In genomic region chr2:202317080-202317859, GRCh38 we compare ENCODE assay signal across 9 cellular contexts. TPM values are rescaled to one million over a fixed set of nuclear protein-coding genes. Genes with fewer than 3 reads are reported as not detected.
DNase-seq lines count a peak whose midpoint lies in the region; TF ChIP-seq lines count a peak whose summit lies in the region.
"Had no signal": no experiment of that assay in that cellular context is flagged by ENCODE, and none has a peak within 500 bp of the region (broad histone marks: within the 10 kb centered on the region; RNA-seq: fewer than 3 reads in every experiment).

No MANE protein-coding gene starts in this region.

- POLR2A ChIA-PET in OCI-LY7 (lab: Charles Lee) = interaction anchor here (0.6 to 0.9 kb wide), 3 partner anchors 28 to 731 kb away, joined by 3 to 4 read pairs (median 4); no protein-coding TSS in a partner anchor

- H3K9me2 ChIP-seq in OCI-LY7 (ENCODE audit: insufficient read depth, low read length) = no peaks in the 10 kb centered on the region

- TF ChIP-seq POLR2A in lower leg skin (IDR thresholded peaks at IDR 0.05) = no peak

- WGBS in lower leg skin, 2 donors = 8 to 17% methylated on average over 6 of the region's 6 CpGs

- DNase-seq in A172 (ENCODE audit: low spot score) (peak; percentile 96), HS-5 (ENCODE audit: low read depth) (peak; percentile 78), cardiac fibroblast (ENCODE audit: low read depth in 2 of 2) (peak; percentile 79 to 96), lower leg skin (ENCODE audit: low spot score in 2 of 2) (peak; percentile 55 to 88), MV-4-11 (lab: John Stamatoyannopoulos, UW) (no peak), HuH-7.5 (ENCODE audit: low spot score) (no peak), OCI-LY7 (ENCODE audit: low spot score) (no peak), germinal center (ENCODE audit: low spot score) (no peak)
- DNase-seq: activated naive CD8-positive, alpha-beta T cell treated with anti-CD3 and anti-CD28 coated beads, Interleukin-2, amount 10 ng/mL, durations not matched to agents 7 days and 5 days had no signal

- intact Hi-C loops in lower leg skin (cut with DNase I; ENCODE audit: low total_unique reads) = no loop called here
- intact Hi-C loops in OCI-LY7 (cut with micrococcal nuclease; ENCODE audit: unreplicated experiment) = no loop called here

- no peaks in the 10 kb centered on the region for H3K4me1 ChIP-seq in OCI-LY7 (ENCODE audit: insufficient read depth, low read length, poor library complexity, severe bottlenecking)

- H3K9me3 ChIP-seq in OCI-LY7 (ENCODE audit: low read length) = no peaks in the 10 kb centered on the region

- no peak overlapping the region for H3K4me2 ChIP-seq in OCI-LY7 (ENCODE audit: low read length)

- TF ChIP-seq CTCF in cardiac fibroblast (IDR thresholded peaks at IDR 0.05; ENCODE audit: low read depth, low read length) = no peak
- TF ChIP-seq CTCF in lower leg skin (IDR thresholded peaks at IDR 0.05) = no peak
- TF ChIP-seq CTCF in OCI-LY7 (conservative IDR thresholded peaks at IDR 0.05; ENCODE audit: low read length) = no peak

- CTCF ChIA-PET in OCI-LY7 (lab: Charles Lee; ENCODE audit: unreplicated experiment) = no interaction called here

- BruUV-seq in OCI-LY7 (replicated peaks; lab: Mats Ljungman, UMichigan) = no TSS peak

- H3K4me3 ChIP-seq in cardiac fibroblast (replicated peaks in 1 of 2; ENCODE audit: low read depth in 2 of 2, low read length in 2 of 2) (no peak overlapping the region), lower leg skin (ENCODE audit: low read depth, poor library complexity, severe bottlenecking) (no peak overlapping the region), OCI-LY7 (ENCODE audit: low read depth, low read length, poor library complexity, severe bottlenecking) (no peak overlapping the region)

- no peak overlapping the region for H3K27ac ChIP-seq in OCI-LY7 (ENCODE audit: low read depth, low read length, poor library complexity, severe bottlenecking)

- H3K36me3 ChIP-seq in OCI-LY7 (ENCODE audit: insufficient read depth, low read length) = peaks cover 6% of the 10 kb centered on the region

- no peaks in the 10 kb centered on the region for H4K20me1 ChIP-seq in OCI-LY7 (ENCODE audit: insufficient read depth, low read length)

- H3K79me2 ChIP-seq in OCI-LY7 (ENCODE audit: insufficient read depth, low read depth, low read length) = no peaks in the 10 kb centered on the region

- H2AFZ ChIP-seq in OCI-LY7 (ENCODE audit: low read length) = no peak overlapping the region

RNA-seq across cellular contexts. Expression of gene NOP58, which starts 51.7 kb away (rescaled TPM):
- 111 and 186 TPM in 2 replicates for total RNA-seq in A172 (2014; rRNA removed; shearing (Covaris generic))
- total RNA-seq in lower leg skin = 10 to 100 TPM; 39.5 to 80.5 (median 50.8) TPM
- 124 and 145 TPM in 2 replicates for total RNA-seq in OCI-LY7 (2014; rRNA removed; shearing (Covaris generic))
- 172 and 174 TPM in 2 replicates for total RNA-seq in OCI-LY7 (2022)

RNA-seq across cellular contexts. Expression of gene BMPR2, which starts 58.9 kb away (rescaled TPM):
- 18.1 and 20.5 TPM in 2 replicates for total RNA-seq in A172 (2014; rRNA removed; shearing (Covaris generic))
- total RNA-seq in lower leg skin = 10 to 100 TPM; 30.4 to 50.2 (median 36.5) TPM
- 3.2 and 4.3 TPM in 2 replicates for total RNA-seq in OCI-LY7 (2014; rRNA removed; shearing (Covaris generic))
- total RNA-seq in OCI-LY7 (2022) = 14.7 TPM in 2 replicates

Comparison
In these comparisons a context has a peak if more than half of its experiments do, and no peak if none do; other contexts are left out.
1. DNase-seq: peak in A172 (single experiment), HS-5 (single experiment), cardiac fibroblast (2 of 2) and lower leg skin (2 of 2); none in MV-4-11 (single experiment), HuH-7.5 (single experiment), OCI-LY7 (single experiment) and germinal center (single experiment).